1 cellular context compared by ENCODE assay signal in the genomic region with DNA sequence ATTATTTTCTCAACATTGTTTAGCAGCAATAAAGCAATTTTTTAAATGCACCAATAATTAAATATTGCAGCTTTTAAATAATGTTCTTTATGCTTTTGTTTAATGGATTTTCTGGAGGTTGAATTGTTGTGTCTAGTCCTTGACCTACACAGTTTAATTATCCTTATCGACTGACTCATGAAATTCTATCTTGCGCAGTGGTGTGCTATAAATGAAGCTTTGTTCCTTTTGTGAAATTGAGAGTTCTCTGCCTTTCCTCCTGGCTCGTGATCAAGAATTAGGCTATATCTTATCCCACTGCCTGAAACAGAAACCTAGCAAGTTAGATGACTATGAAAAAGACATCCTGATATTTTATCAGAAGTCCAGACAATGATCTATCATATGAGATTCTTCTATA.
TF ChIP-seq lines count a peak whose summit lies in the region.

No MANE protein-coding gene starts in this region.

TF ChIP-seq in HEK293, 187 proteins besides CTCF, POLR2A, EP300 and RAD21 (continued from another document and continues in another):
- no peak for TF ChIP-seq ZFHX2 (tag by site-specific recombination; conservative IDR thresholded peaks at IDR 0.05)
- TF ChIP-seq TRIM28 (IDR thresholded peaks at IDR 0.05; ENCODE audit: borderline replicate concordance, low read length), result peak; percentile 72; the same call in 1 of the 2 replicates
- TF ChIP-seq KLF1 (tag by site-specific recombination; IDR thresholded peaks at IDR 0.05), result no peak
- TF ChIP-seq, protein P1, sequence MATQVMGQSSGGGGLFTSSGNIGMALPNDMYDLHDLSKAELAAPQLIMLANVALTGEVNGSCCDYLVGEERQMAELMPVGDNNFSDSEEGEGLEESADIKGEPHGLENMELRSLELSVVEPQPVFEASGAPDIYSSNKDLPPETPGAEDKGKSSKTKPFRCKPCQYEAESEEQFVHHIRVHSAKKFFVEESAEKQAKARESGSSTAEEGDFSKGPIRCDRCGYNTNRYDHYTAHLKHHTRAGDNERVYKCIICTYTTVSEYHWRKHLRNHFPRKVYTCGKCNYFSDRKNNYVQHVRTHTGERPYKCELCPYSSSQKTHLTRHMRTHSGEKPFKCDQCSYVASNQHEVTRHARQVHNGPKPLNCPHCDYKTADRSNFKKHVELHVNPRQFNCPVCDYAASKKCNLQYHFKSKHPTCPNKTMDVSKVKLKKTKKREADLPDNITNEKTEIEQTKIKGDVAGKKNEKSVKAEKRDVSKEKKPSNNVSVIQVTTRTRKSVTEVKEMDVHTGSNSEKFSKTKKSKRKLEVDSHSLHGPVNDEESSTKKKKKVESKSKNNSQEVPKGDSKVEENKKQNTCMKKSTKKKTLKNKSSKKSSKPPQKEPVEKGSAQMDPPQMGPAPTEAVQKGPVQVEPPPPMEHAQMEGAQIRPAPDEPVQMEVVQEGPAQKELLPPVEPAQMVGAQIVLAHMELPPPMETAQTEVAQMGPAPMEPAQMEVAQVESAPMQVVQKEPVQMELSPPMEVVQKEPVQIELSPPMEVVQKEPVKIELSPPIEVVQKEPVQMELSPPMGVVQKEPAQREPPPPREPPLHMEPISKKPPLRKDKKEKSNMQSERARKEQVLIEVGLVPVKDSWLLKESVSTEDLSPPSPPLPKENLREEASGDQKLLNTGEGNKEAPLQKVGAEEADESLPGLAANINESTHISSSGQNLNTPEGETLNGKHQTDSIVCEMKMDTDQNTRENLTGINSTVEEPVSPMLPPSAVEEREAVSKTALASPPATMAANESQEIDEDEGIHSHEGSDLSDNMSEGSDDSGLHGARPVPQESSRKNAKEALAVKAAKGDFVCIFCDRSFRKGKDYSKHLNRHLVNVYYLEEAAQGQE (tag by site-specific recombination; IDR thresholded peaks at IDR 0.05), result no peak
- no peak for TF ChIP-seq ZNF175 (tag by site-specific recombination; IDR thresholded peaks at IDR 0.05)
- TF ChIP-seq PRDM2 (tag by site-specific recombination; IDR thresholded peaks at IDR 0.05; ENCODE audit: borderline replicate concordance), result no peak
- TF ChIP-seq ZNF473 (tag by site-specific recombination; IDR thresholded peaks at IDR 0.05), result no peak
- no peak for TF ChIP-seq GFI1B (tag by site-specific recombination; IDR thresholded peaks at IDR 0.05)
- TF ChIP-seq ZNF433 (tag by site-specific recombination; IDR thresholded peaks at IDR 0.05; ENCODE audit: low read depth), result no peak
- TF ChIP-seq, protein P2, sequence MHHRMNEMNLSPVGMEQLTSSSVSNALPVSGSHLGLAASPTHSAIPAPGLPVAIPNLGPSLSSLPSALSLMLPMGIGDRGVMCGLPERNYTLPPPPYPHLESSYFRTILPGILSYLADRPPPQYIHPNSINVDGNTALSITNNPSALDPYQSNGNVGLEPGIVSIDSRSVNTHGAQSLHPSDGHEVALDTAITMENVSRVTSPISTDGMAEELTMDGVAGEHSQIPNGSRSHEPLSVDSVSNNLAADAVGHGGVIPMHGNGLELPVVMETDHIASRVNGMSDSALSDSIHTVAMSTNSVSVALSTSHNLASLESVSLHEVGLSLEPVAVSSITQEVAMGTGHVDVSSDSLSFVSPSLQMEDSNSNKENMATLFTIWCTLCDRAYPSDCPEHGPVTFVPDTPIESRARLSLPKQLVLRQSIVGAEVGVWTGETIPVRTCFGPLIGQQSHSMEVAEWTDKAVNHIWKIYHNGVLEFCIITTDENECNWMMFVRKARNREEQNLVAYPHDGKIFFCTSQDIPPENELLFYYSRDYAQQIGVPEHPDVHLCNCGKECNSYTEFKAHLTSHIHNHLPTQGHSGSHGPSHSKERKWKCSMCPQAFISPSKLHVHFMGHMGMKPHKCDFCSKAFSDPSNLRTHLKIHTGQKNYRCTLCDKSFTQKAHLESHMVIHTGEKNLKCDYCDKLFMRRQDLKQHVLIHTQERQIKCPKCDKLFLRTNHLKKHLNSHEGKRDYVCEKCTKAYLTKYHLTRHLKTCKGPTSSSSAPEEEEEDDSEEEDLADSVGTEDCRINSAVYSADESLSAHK (tag by site-specific recombination; IDR thresholded peaks at IDR 0.05), result peak; percentile 48
- TF ChIP-seq, protein P3, sequence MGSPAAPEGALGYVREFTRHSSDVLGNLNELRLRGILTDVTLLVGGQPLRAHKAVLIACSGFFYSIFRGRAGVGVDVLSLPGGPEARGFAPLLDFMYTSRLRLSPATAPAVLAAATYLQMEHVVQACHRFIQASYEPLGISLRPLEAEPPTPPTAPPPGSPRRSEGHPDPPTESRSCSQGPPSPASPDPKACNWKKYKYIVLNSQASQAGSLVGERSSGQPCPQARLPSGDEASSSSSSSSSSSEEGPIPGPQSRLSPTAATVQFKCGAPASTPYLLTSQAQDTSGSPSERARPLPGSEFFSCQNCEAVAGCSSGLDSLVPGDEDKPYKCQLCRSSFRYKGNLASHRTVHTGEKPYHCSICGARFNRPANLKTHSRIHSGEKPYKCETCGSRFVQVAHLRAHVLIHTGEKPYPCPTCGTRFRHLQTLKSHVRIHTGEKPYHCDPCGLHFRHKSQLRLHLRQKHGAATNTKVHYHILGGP (tag by site-specific recombination; IDR thresholded peaks at IDR 0.05), result no peak
- TF ChIP-seq MYNN (tag by site-specific recombination; IDR thresholded peaks at IDR 0.05; ENCODE audit: borderline replicate concordance), result no peak
- TF ChIP-seq KLF8 (tag by site-specific recombination; IDR thresholded peaks at IDR 0.05), result peak; percentile 24; the same call in 1 of the 2 replicates
- no peak for TF ChIP-seq ZNF157 (tag by site-specific recombination; IDR thresholded peaks at IDR 0.05)
- TF ChIP-seq ZNF510 (tag by site-specific recombination; IDR thresholded peaks at IDR 0.05; ENCODE audit: insufficient replicate concordance), result no peak
- no peak for TF ChIP-seq BCL11A (tag by site-specific recombination; IDR thresholded peaks at IDR 0.05; ENCODE audit: low read depth)
- no peak for TF ChIP-seq HOXC10 (CRISPR knock-in tag; IDR thresholded peaks at IDR 0.05)
- TF ChIP-seq, protein P4, sequence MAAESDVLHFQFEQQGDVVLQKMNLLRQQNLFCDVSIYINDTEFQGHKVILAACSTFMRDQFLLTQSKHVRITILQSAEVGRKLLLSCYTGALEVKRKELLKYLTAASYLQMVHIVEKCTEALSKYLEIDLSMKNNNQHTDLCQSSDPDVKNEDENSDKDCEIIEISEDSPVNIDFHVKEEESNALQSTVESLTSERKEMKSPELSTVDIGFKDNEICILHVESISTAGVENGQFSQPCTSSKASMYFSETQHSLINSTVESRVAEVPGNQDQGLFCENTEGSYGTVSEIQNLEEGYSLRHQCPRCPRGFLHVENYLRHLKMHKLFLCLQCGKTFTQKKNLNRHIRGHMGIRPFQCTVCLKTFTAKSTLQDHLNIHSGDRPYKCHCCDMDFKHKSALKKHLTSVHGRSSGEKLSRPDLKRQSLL (tag by site-specific recombination; IDR thresholded peaks at IDR 0.05), result no peak
- TF ChIP-seq ZBTB21 (tag by site-specific recombination; IDR thresholded peaks at IDR 0.05), result no peak
- TF ChIP-seq ZNF404 (tag by site-specific recombination; IDR thresholded peaks at IDR 0.05), result no peak
- no peak for TF ChIP-seq YY1 (tag by site-specific recombination; IDR thresholded peaks at IDR 0.05)
- no peak for TF ChIP-seq ZNF16 (tag by site-specific recombination; IDR thresholded peaks at IDR 0.05; ENCODE audit: low read depth)
- no peak for TF ChIP-seq ZBTB20 (tag by site-specific recombination; IDR thresholded peaks at IDR 0.05)
- TF ChIP-seq SCRT2 (tag by site-specific recombination; IDR thresholded peaks at IDR 0.05), result no peak
- no peak for TF ChIP-seq ZNF221 (tag by site-specific recombination; IDR thresholded peaks at IDR 0.05; ENCODE audit: borderline replicate concordance)
- TF ChIP-seq, protein P5, sequence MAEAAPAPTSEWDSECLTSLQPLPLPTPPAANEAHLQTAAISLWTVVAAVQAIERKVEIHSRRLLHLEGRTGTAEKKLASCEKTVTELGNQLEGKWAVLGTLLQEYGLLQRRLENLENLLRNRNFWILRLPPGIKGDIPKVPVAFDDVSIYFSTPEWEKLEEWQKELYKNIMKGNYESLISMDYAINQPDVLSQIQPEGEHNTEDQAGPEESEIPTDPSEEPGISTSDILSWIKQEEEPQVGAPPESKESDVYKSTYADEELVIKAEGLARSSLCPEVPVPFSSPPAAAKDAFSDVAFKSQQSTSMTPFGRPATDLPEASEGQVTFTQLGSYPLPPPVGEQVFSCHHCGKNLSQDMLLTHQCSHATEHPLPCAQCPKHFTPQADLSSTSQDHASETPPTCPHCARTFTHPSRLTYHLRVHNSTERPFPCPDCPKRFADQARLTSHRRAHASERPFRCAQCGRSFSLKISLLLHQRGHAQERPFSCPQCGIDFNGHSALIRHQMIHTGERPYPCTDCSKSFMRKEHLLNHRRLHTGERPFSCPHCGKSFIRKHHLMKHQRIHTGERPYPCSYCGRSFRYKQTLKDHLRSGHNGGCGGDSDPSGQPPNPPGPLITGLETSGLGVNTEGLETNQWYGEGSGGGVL (tag by site-specific recombination; IDR thresholded peaks at IDR 0.05), result no peak
- TF ChIP-seq TCF7L2 (IDR thresholded peaks at IDR 0.05; ENCODE audit: borderline replicate concordance, low read depth, low read length), result no peak; the same call in 1 of the 2 replicates
- no peak for TF ChIP-seq ZFP3 (tag by site-specific recombination; IDR thresholded peaks at IDR 0.05; ENCODE audit: low read depth)
- TF ChIP-seq ZNF558 (tag by site-specific recombination; IDR thresholded peaks at IDR 0.05), result no peak
- no peak for TF ChIP-seq ZNF211 (tag by site-specific recombination; IDR thresholded peaks at IDR 0.05; ENCODE audit: low read depth)
- TF ChIP-seq ZNF549 (tag by site-specific recombination; IDR thresholded peaks at IDR 0.05), result no peak
- no peak for TF ChIP-seq OVOL3 (tag by site-specific recombination; IDR thresholded peaks at IDR 0.05)
- TF ChIP-seq ZNF366 (tag by site-specific recombination; conservative IDR thresholded peaks at IDR 0.05), result 0 out of 2 replicates have a peak, but pooled peaks have one; percentile 44
- no peak for TF ChIP-seq ZNF624 (tag by site-specific recombination; IDR thresholded peaks at IDR 0.05)
- TF ChIP-seq, protein P6, sequence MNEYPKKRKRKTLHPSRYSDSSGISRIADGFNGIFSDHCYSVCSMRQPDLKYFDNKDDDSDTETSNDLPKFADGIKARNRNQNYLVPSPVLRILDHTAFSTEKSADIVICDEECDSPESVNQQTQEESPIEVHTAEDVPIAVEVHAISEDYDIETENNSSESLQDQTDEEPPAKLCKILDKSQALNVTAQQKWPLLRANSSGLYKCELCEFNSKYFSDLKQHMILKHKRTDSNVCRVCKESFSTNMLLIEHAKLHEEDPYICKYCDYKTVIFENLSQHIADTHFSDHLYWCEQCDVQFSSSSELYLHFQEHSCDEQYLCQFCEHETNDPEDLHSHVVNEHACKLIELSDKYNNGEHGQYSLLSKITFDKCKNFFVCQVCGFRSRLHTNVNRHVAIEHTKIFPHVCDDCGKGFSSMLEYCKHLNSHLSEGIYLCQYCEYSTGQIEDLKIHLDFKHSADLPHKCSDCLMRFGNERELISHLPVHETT (tag by site-specific recombination; IDR thresholded peaks at IDR 0.05), result no peak
- TF ChIP-seq ZNF112 (tag by site-specific recombination; IDR thresholded peaks at IDR 0.05), result no peak
- TF ChIP-seq GLI2 (tag by site-specific recombination; IDR thresholded peaks at IDR 0.05; ENCODE audit: borderline replicate concordance, low read depth), result no peak
- TF ChIP-seq, protein P7, sequence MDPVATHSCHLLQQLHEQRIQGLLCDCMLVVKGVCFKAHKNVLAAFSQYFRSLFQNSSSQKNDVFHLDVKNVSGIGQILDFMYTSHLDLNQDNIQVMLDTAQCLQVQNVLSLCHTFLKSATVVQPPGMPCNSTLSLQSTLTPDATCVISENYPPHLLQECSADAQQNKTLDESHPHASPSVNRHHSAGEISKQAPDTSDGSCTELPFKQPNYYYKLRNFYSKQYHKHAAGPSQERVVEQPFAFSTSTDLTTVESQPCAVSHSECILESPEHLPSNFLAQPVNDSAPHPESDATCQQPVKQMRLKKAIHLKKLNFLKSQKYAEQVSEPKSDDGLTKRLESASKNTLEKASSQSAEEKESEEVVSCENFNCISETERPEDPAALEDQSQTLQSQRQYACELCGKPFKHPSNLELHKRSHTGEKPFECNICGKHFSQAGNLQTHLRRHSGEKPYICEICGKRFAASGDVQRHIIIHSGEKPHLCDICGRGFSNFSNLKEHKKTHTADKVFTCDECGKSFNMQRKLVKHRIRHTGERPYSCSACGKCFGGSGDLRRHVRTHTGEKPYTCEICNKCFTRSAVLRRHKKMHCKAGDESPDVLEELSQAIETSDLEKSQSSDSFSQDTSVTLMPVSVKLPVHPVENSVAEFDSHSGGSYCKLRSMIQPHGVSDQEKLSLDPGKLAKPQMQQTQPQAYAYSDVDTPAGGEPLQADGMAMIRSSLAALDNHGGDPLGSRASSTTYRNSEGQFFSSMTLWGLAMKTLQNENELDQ (tag by site-specific recombination; IDR thresholded peaks at IDR 0.05; ENCODE audit: low read depth), result no peak
- TF ChIP-seq ZNF629 (tag by site-specific recombination; IDR thresholded peaks at IDR 0.05), result no peak
- TF ChIP-seq ZNF560 (tag by site-specific recombination; IDR thresholded peaks at IDR 0.05; ENCODE audit: borderline replicate concordance), result no peak
